In genomic region chr14:91911474-91912032, GRCh38 we compare ENCODE assay signal across 8 cellular contexts. TPM values are rescaled to one million over a fixed set of nuclear protein-coding genes. Genes with fewer than 3 reads are reported as not detected.
DNase-seq lines count a peak whose midpoint lies in the region; ATAC-seq, FAIRE-seq and TF ChIP-seq lines count a peak whose summit lies in the region.

No MANE protein-coding gene starts in this region.

- DNase-seq in GM12892 (ENCODE audit: insufficient read length) (no peak), Karpas-422 (peak; percentile 82), SK-N-SH (peak; percentile 42), astrocyte (ENCODE audit: low read depth) (no peak), iris pigment epithelial cell (ENCODE audit: low read depth) (peak; percentile 53)
- peak; percentile 17 to 28 for DNase-seq in stimulated activated CD4-positive, alpha-beta T cell treated with anti-CD3 and anti-CD28 coated beads, Interleukin-4, amount 100 ng/mL, for 48 hours (ENCODE audit: low read depth in 2 of 2)

- POLR2A ChIA-PET in SK-N-SH (lab: Yijun Ruan, JAX), result no interaction called here

- H4K20me1 ChIP-seq in Karpas-422 (ENCODE audit: insufficient read depth, low read depth, low read length) (no peaks in the 10 kb centered on the region), SK-N-SH (ENCODE audit: insufficient read depth) (no peaks in the 10 kb centered on the region), astrocyte (ENCODE audit: insufficient read depth, low read length) (no peaks in the 10 kb centered on the region)

- peak overlapping the region; percentile 5 for H3K4me2 ChIP-seq in Karpas-422 (ENCODE audit: low read depth, low read length, poor library complexity, severe bottlenecking)
- H3K4me2 ChIP-seq in SK-N-SH, result no peak overlapping the region
- no peak overlapping the region for H3K4me2 ChIP-seq in astrocyte (ENCODE audit: low read length)

- TF ChIP-seq CTCF in SK-N-SH (IDR thresholded peaks at IDR 0.05), result peak; percentile 60
- TF ChIP-seq CTCF in astrocyte (IDR thresholded peaks at IDR 0.05; ENCODE audit: insufficient read depth, low read depth, low read length), result peak; percentile 34

- FAIRE-seq in GM12892 (lab: Jason Lieb, UNC), result peak; percentile 17
- no peak for FAIRE-seq in astrocyte (lab: Jason Lieb, UNC)

- no peak for TF ChIP-seq EP300 in SK-N-SH (IDR thresholded peaks at IDR 0.05; ENCODE audit: borderline replicate concordance in 1 of 2, low read depth in 1 of 2, low read length in 1 of 2)

- peaks cover 4% of the 10 kb centered on the region for H3K36me3 Mint-ChIP-seq in astrocyte (ENCODE audit: low read depth, unreplicated experiment)

- H3K9me3 ChIP-seq in Karpas-422 (ENCODE audit: low read length) (no peaks in the 10 kb centered on the region), SK-N-SH (no peaks in the 10 kb centered on the region), astrocyte (ENCODE audit: insufficient read depth, low read depth, low read length) (no peaks in the 10 kb centered on the region)

- ATAC-seq in HG03571 (IDR thresholded peaks at IDR 0.05; ENCODE audit: unreplicated experiment), result no peak

- H3K27me3 ChIP-seq in ACC112 (ENCODE audit: insufficient read depth, low read length) (no peaks in the 10 kb centered on the region), Karpas-422 (ENCODE audit: low read length) (no peaks in the 10 kb centered on the region), SK-N-SH (ENCODE audit: insufficient read depth) (no peaks in the 10 kb centered on the region), astrocyte (ENCODE audit: insufficient read depth, low read length) (no peaks in the 10 kb centered on the region)

- no peaks in the 10 kb centered on the region for H3K4me1 ChIP-seq in ACC112 (ENCODE audit: control insufficient read depth, insufficient read depth, low read length, unreplicated experiment)
- H3K4me1 ChIP-seq in Karpas-422 (ENCODE audit: low read length), result peaks cover 9% of the 10 kb centered on the region
- no peaks in the 10 kb centered on the region for H3K4me1 ChIP-seq in SK-N-SH (ENCODE audit: control insufficient read depth in 1 of 2, insufficient read depth in 2 of 2, low read depth in 1 of 2, low read length in 1 of 2)
- H3K4me1 ChIP-seq in astrocyte (ENCODE audit: insufficient read depth, low read length), result no peaks in the 10 kb centered on the region

- H3K36me3 ChIP-seq in ACC112 (ENCODE audit: insufficient read depth, low read length) (no peaks in the 10 kb centered on the region; the same call in 1 of the 2 replicates), Karpas-422 (ENCODE audit: insufficient read depth, low read length) (no peaks in the 10 kb centered on the region), SK-N-SH (replicated peaks in 1 of 2; ENCODE audit: control insufficient read depth in 1 of 2, insufficient read depth in 2 of 2, low read length in 1 of 2) (peaks cover 5 to 25% of the 10 kb centered on the region in 2 experiments), astrocyte (ENCODE audit: insufficient read depth, low read length) (no peaks in the 10 kb centered on the region)

- H3K27me3 Mint-ChIP-seq in astrocyte (ENCODE audit: low read depth, unreplicated experiment), result peaks cover 13% of the 10 kb centered on the region

- H3K4me3 Mint-ChIP-seq in astrocyte (ENCODE audit: unreplicated experiment), result no peak overlapping the region

- H3K4me3 ChIP-seq in ACC112 (ENCODE audit: low read depth, low read length) (no peak overlapping the region), Karpas-422 (ENCODE audit: low read length) (no peak overlapping the region), SK-N-SH (ENCODE audit: low read depth in 2 of 2, low read length in 1 of 2) (no peak overlapping the region), astrocyte (ENCODE audit: insufficient read depth, low read depth, low read length) (no peak overlapping the region)

- no peaks in the 10 kb centered on the region for H3K9me3 Mint-ChIP-seq in astrocyte (ENCODE audit: unreplicated experiment)

- TF ChIP-seq RAD21 in SK-N-SH (IDR thresholded peaks at IDR 0.05; ENCODE audit: low read length), result peak; percentile 59

- H3K79me2 ChIP-seq in ACC112 (ENCODE audit: control insufficient read depth, insufficient read depth, low read length, unreplicated experiment), result no peaks in the 10 kb centered on the region
- H3K79me2 ChIP-seq in Karpas-422 (ENCODE audit: low read length), result no peaks in the 10 kb centered on the region
- H3K79me2 ChIP-seq in SK-N-SH (ENCODE audit: insufficient read depth), result no peaks in the 10 kb centered on the region; the same call in 1 of the 2 replicates
- H3K79me2 ChIP-seq in astrocyte (ENCODE audit: insufficient read depth, low read length), result no peaks in the 10 kb centered on the region

- no peaks in the 10 kb centered on the region for H3K4me1 Mint-ChIP-seq in astrocyte (ENCODE audit: low read depth, unreplicated experiment)

- H3F3A ChIP-seq in SK-N-SH (replicated peaks; ENCODE audit: insufficient read depth), result peaks cover 5% of the 10 kb centered on the region

- no peaks in the 10 kb centered on the region for H3K9me2 ChIP-seq in Karpas-422 (replicated peaks; ENCODE audit: insufficient read depth, low read length)
- no peaks in the 10 kb centered on the region for H3K9me2 ChIP-seq in SK-N-SH

- H3K27ac ChIP-seq in ACC112 (ENCODE audit: low read depth, low read length), result no peak overlapping the region
- H3K27ac ChIP-seq in Karpas-422 (ENCODE audit: low read length), result no peak overlapping the region
- no peak overlapping the region for H3K27ac ChIP-seq in SK-N-SH (ENCODE audit: low read depth in 2 of 2, low read length in 1 of 2)
- H3K27ac ChIP-seq in astrocyte (ENCODE audit: low read depth, low read length), result no peak overlapping the region

- WGBS in SK-N-SH (ENCODE audit: low lambda C conversion rate), result 35% methylated on average over 9 of the region's 9 CpGs

- H3K9ac ChIP-seq in Karpas-422 (ENCODE audit: low read length) (no peak overlapping the region), SK-N-SH (no peak overlapping the region), astrocyte (ENCODE audit: low read length) (no peak overlapping the region)

- H2AFZ ChIP-seq in ACC112 (ENCODE audit: low read length, unreplicated experiment), result peak overlapping the region; percentile 12
- H2AFZ ChIP-seq in Karpas-422 (ENCODE audit: low read length), result peak overlapping the region; percentile 57; the same call in 1 of the 2 replicates
- no peak overlapping the region for H2AFZ ChIP-seq in SK-N-SH (ENCODE audit: low read depth)
- no peak overlapping the region for H2AFZ ChIP-seq in astrocyte (ENCODE audit: low read depth, low read length)

- CTCF ChIA-PET in SK-N-SH (lab: Yijun Ruan, JAX), result interaction anchor here (0.7 to 2.5 kb wide), 9 partner anchors 8 to 588 kb away, joined by 3 to 7 read pairs (median 3); no protein-coding TSS in a partner anchor

- TF ChIP-seq POLR2A in GM12892 (IDR thresholded peaks at IDR 0.05; ENCODE audit: low read depth, low read length), result no peak

- H3K27ac Mint-ChIP-seq in astrocyte (ENCODE audit: unreplicated experiment), result no peak overlapping the region

TF ChIP-seq in SK-N-SH, 30 proteins besides CTCF, POLR2A, EP300 and RAD21:
- peak; percentile 25 for TF ChIP-seq SMC3 (IDR thresholded peaks at IDR 0.05; ENCODE audit: low read depth, low read length)
- no peak for TF ChIP-seq IRF3 (IDR thresholded peaks at IDR 0.05; ENCODE audit: low read depth, low read length)
- TF ChIP-seq RCOR1 (IDR thresholded peaks at IDR 0.05; ENCODE audit: low read length), result no peak

RNA-seq across cellular contexts. Expression of gene FBLN5, which starts 35.9 kb away (rescaled TPM):
- 0.11 TPM for polyA plus RNA-seq in GM12892 (2012; ENCODE audit: missing spikeins)
- total RNA-seq in Karpas-422 (2014; rRNA removed; shearing (Covaris generic); ENCODE audit: low replicate concordance), result not detected in 2 replicates
- 36.7 and 39.8 TPM in 2 replicates for polyA plus RNA-seq in SK-N-SH (2012; rRNA removed)
- 39.8 and 41.0 TPM in 2 replicates for polyA plus RNA-seq in SK-N-SH (2012; cell fraction: cytosol; rRNA removed)
- 35.2 and 35.3 TPM in 2 replicates for polyA plus RNA-seq in SK-N-SH (2012; cell fraction: nucleus; rRNA removed)
- total RNA-seq in astrocyte, result 12.5 and 14.9 TPM in 2 replicates

RNA-seq across cellular contexts. Expression of gene TC2N, which starts 44.2 kb away (rescaled TPM):
- polyA plus RNA-seq in GM12892 (2012; ENCODE audit: missing spikeins), result 5.0 TPM
- not detected in 2 replicates for total RNA-seq in Karpas-422 (2014; rRNA removed; shearing (Covaris generic); ENCODE audit: low replicate concordance)
- 0.02 TPM in 1 of 2 replicates, not detected in the other for polyA plus RNA-seq in SK-N-SH (2012; rRNA removed)
- 0.01 and 0.03 TPM in 2 replicates for polyA plus RNA-seq in SK-N-SH (2012; cell fraction: cytosol; rRNA removed)
- 0.01 and 0.17 TPM in 2 replicates for polyA plus RNA-seq in SK-N-SH (2012; cell fraction: nucleus; rRNA removed)
- 1.2 and 1.6 TPM in 2 replicates for total RNA-seq in astrocyte

Comparison
In these comparisons a context has a peak if more than half of its experiments do, and no peak if none do; other contexts are left out.
1. H2AFZ ChIP-seq: peak in ACC112 (single experiment) and Karpas-422 (single experiment); none in SK-N-SH (single experiment) and astrocyte (single experiment).
2. DNase-seq: peak in Karpas-422 (single experiment), SK-N-SH (single experiment), iris pigment epithelial cell (single experiment) and stimulated activated CD4-positive, alpha-beta T cell treated with anti-CD3 and anti-CD28 coated beads, Interleukin-4, amount 100 ng/mL, for 48 hours (2 of 2); none in GM12892 (single experiment) and astrocyte (single experiment).
3. RNA of gene FBLN5, which starts 35.9 kb away (total RNA-seq): 12.5 to 14.9 TPM in astrocyte; not detected in Karpas-422; every median in the first group is over 10 times any median in the second.